21 cellular contexts compared by ENCODE assay signal in the genomic region with DNA sequence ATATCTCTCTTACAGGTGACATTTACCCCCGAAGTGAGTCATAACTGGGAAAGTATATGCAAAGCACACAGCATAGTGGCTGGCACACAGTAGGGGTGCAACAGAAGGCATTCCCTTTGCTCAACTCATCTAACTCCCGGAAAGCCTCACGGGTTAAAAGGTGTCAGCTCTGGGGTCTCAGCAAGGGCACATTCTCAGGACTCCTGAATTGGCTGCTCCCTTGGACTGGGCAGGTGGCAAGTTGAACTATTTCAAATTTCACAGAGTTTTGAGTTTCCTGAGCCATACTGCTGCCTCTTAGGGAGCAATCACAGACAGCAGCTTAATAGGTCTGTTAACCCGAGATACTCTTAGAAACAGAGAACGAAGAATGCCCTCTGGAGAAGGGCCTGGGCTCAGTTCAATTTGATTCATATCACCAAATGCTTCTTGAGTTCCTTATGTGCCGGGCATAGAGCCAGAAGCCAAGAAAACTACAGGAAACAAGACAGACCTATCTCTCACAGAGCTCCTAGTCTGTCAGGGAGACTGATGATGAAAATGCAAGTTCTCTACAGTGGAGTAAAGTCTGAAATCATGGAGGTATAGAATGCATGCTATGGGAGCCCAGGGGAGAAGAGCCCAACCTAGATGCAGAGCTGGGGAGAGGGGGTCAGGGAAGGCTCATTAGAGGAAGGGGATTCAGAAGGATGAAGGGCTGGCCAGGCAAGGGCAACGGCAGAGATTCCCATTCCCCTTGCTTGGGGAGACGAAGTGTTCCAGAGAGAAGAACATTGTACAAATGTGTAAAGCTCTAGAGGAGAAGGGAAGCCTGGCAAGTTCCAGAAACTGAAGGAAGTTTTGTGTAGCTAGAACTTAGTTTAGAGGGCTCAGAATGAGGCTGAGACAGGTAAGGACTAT.
DNase-seq lines count a peak whose midpoint lies in the region; TF ChIP-seq lines count a peak whose summit lies in the region.
"Had no signal": no experiment of that assay in that cellular context is flagged by ENCODE, and none has a peak within 500 bp of the region (broad histone marks: within the 10 kb centered on the region; RNA-seq: fewer than 3 reads in every experiment).

No MANE protein-coding gene starts in this region.

- H3F3A ChIP-seq in GM23248 (ENCODE audit: insufficient read depth), result no peaks in the 10 kb centered on the region

- 0 out of 2 replicates have a peak, but pooled peaks cover 13% of the 10 kb centered on the region for H3K36me3 ChIP-seq in GM23248 (ENCODE audit: low read depth)
- no peaks in the 10 kb centered on the region for H3K36me3 ChIP-seq in adrenal gland (replicated peaks in 1 of 2)
- H3K36me3 ChIP-seq: gastrocnemius medialis had no signal

- H3K4me3 ChIP-seq in AG09309 (ENCODE audit: control insufficient read depth, low read depth, low read length) (no peak overlapping the region), GM23248 (no peak overlapping the region), astrocyte of the cerebellum (ENCODE audit: low read depth, low read length) (no peak overlapping the region), adrenal gland (no peak overlapping the region)
- H3K4me3 ChIP-seq: gastrocnemius medialis had no signal

- no peaks in the 10 kb centered on the region for H3K36me3 Mint-ChIP-seq in nephron (ENCODE audit: low read depth)

- no peaks in the 10 kb centered on the region for H3K4me1 ChIP-seq in GM23248 (ENCODE audit: insufficient read depth)
- H3K4me1 ChIP-seq in adrenal gland (replicated peaks in 1 of 2), result no peaks in the 10 kb centered on the region
- H3K4me1 ChIP-seq: gastrocnemius medialis had no signal

- no peaks in the 10 kb centered on the region for H3K27me3 ChIP-seq in GM23248 (replicated peaks; ENCODE audit: insufficient read depth)
- no peaks in the 10 kb centered on the region for H3K27me3 ChIP-seq in adrenal gland
- H3K27me3 ChIP-seq: gastrocnemius medialis had no signal

- H3K9ac ChIP-seq in GM23248, result no peak overlapping the region

- no peak for TF ChIP-seq POLR2A in adrenal gland (IDR thresholded peaks at IDR 0.05)

- in situ Hi-C loops in GM23248 (cut with MboI), result no loop called here
- in situ Hi-C loops in astrocyte of the cerebellum (cut with HindIII; ENCODE audit: low sequenced_read_pairs), result no loop called here

- H3K9me3 Mint-ChIP-seq in nephron, result no peaks in the 10 kb centered on the region

- no peaks in the 10 kb centered on the region for H3K9me2 ChIP-seq in GM23248 (ENCODE audit: insufficient read depth)

- WGBS in GM23248 (ENCODE audit: low coverage in 1 of 2, low lambda C conversion rate in 2 of 2, missing lambda C conversion rate in 2 of 2), 2 experiments, result 90 to 93% methylated on average over 8 of the region's 8 CpGs
- WGBS in adrenal gland, 4 donors, result 60 to 71% (median 67%) methylated on average over 8 of the region's 8 CpGs

- H3K79me2 ChIP-seq in GM23248 (ENCODE audit: insufficient read depth), result no peaks in the 10 kb centered on the region

- no peak overlapping the region for H3K4me2 ChIP-seq in GM23248 (ENCODE audit: unreplicated experiment)

- peaks cover 5% of the 10 kb centered on the region for H3K4me1 Mint-ChIP-seq in nephron

- H2AFZ ChIP-seq in GM23248, result no peak overlapping the region

- intact Hi-C loops in adrenal gland (cut with DNase I), result no loop called here

- peak overlapping the region; percentile 1 to 23 (median 5) for H3K27ac Mint-ChIP-seq in nephron

- no peak overlapping the region for H3K4me3 Mint-ChIP-seq in nephron

- no peak overlapping the region for H3K27ac ChIP-seq in GM23248
- no peak overlapping the region for H3K27ac ChIP-seq in adrenal gland
- H3K27ac ChIP-seq: gastrocnemius medialis had no signal

- no peak for TF ChIP-seq CTCF in AG09309 (IDR thresholded peaks at IDR 0.05; ENCODE audit: control insufficient read depth, insufficient read depth, low read depth, low read length, missing control alignments)
- no peak for TF ChIP-seq CTCF in astrocyte of the cerebellum (IDR thresholded peaks at IDR 0.05; ENCODE audit: low read depth, low read length, missing control alignments)
- TF ChIP-seq CTCF in nephron (IDR thresholded peaks at IDR 0.05; ENCODE audit: unreplicated experiment in 3 of 3), result no peak
- TF ChIP-seq CTCF in adrenal gland (IDR thresholded peaks at IDR 0.05), result no peak

- H4K20me1 ChIP-seq in GM23248 (ENCODE audit: insufficient read depth), result no peaks in the 10 kb centered on the region

- peaks cover 3% of the 10 kb centered on the region for H3K27me3 Mint-ChIP-seq in nephron (ENCODE audit: low read depth)

- DNase-seq in AG09309 (ENCODE audit: low read depth), result peak; percentile 29
- DNase-seq in GM23248, result peak; percentile 38
- peak; percentile 20 for DNase-seq in astrocyte of the cerebellum (ENCODE audit: low read depth)
- no peak for DNase-seq in NAMALWA (ENCODE audit: low spot score)
- no peak for DNase-seq in adrenal gland
- DNase-seq in mesenteric fat pad (ENCODE audit: low spot score), result no peak
- DNase-seq in midbrain (lab: John Stamatoyannopoulos, UW), result no peak
- DNase-seq: activated CD4-positive, alpha-beta T cell treated with anti-CD3 and anti-CD28 coated beads for 4 hours; activated effector memory CD4-positive, alpha-beta T cell treated with Interleukin-2 at 50 U/mL for 16 hours; AML-193; dermis blood vessel endothelial cell; gastrocnemius medialis; kidney glomerular epithelial cell; NCI-H1105 treated with DMSO at 0.1 percent for 48 hours; NCI-H2107; NCI-H526 treated with DMSO at 0.1 percent for 48 hours; occipital lobe; right cardiac atrium; stimulated activated CD4-positive, alpha-beta T cell treated with anti-CD3 and anti-CD28 coated beads, Interleukin-15, amount 100 ng/mL, for 24 hours; substantia nigra had no signal

- no peaks in the 10 kb centered on the region for H3K9me3 ChIP-seq in GM23248 (ENCODE audit: low read depth)
- H3K9me3 ChIP-seq in adrenal gland (replicated peaks in 1 of 3), result no peaks in the 10 kb centered on the region
- H3K9me3 ChIP-seq: gastrocnemius medialis had no signal

Comparison
In these comparisons a context has a peak if more than half of its experiments do, and no peak if none do; other contexts are left out.
1. DNase-seq: peak in AG09309 (single experiment), GM23248 (single experiment) and astrocyte of the cerebellum (single experiment); none in NAMALWA (single experiment), adrenal gland (0 of 7), mesenteric fat pad (single experiment) and midbrain (single experiment).